In genomic region chr15:24956131-24956838, GRCh38 we compare ENCODE assay signal across 8 cellular contexts. TPM values are rescaled to one million over a fixed set of nuclear protein-coding genes. Genes with fewer than 3 reads are reported as not detected.
A peak's percentile ranks its signal among the peaks of the same experiment; 100 is the strongest.
DNase-seq lines count a peak whose midpoint lies in the region; ATAC-seq and TF ChIP-seq lines count a peak whose summit lies in the region.

No MANE protein-coding gene starts in this region.

- H3K4me1 ChIP-seq in CD4-positive, CD25-positive, alpha-beta regulatory T cell (ENCODE audit: control insufficient read depth, insufficient read depth, low read length, poor library complexity, severe bottlenecking) = peaks cover 5% of the 10 kb centered on the region
- peaks cover 0 to 3% of the 10 kb centered on the region in 2 experiments for H3K4me1 ChIP-seq in neutrophil (ENCODE audit: control insufficient read depth in 1 of 2, insufficient read depth in 1 of 2, low read depth in 1 of 2, low read length in 1 of 2)

- H3K36me3 ChIP-seq in CD4-positive, CD25-positive, alpha-beta regulatory T cell (ENCODE audit: control insufficient read depth, insufficient read depth, low read length) = no peaks in the 10 kb centered on the region
- no peaks in the 10 kb centered on the region for H3K36me3 ChIP-seq in neutrophil

- H3K9me3 Mint-ChIP-seq in CD4-positive, CD25-positive, alpha-beta regulatory T cell = peaks cover 0 to 19% (median 4%) of the 10 kb centered on the region in 7 donors

- peaks cover 3 to 13% of the 10 kb centered on the region in 2 experiments for H3K9me3 ChIP-seq in CD4-positive, CD25-positive, alpha-beta regulatory T cell (ENCODE audit: control insufficient read depth in 2 of 2, low read length in 2 of 2)
- no peaks in the 10 kb centered on the region for H3K9me3 ChIP-seq in neutrophil

- H3K27ac ChIP-seq in CD4-positive, CD25-positive, alpha-beta regulatory T cell (ENCODE audit: insufficient read depth, low read length, poor library complexity, severe bottlenecking) = peak overlapping the region; percentile 81
- no peak overlapping the region for H3K27ac ChIP-seq in neutrophil

- H3K36me3 Mint-ChIP-seq in CD4-positive, CD25-positive, alpha-beta regulatory T cell = peaks cover 16% of the 10 kb centered on the region

- peaks cover 5 to 31% (median 11%) of the 10 kb centered on the region in 4 donors for H3K4me1 Mint-ChIP-seq in CD4-positive, CD25-positive, alpha-beta regulatory T cell

- peak overlapping the region; percentile 97 for H3K4me3 ChIP-seq in CD4-positive, CD25-positive, alpha-beta regulatory T cell (ENCODE audit: low read depth, low read length)
- H3K4me3 ChIP-seq in neutrophil (ENCODE audit: low read depth in 1 of 2, low read length in 1 of 2) = peak overlapping the region; percentile 32 to 54

- no peaks in the 10 kb centered on the region for H3K27me3 ChIP-seq in CD4-positive, CD25-positive, alpha-beta regulatory T cell (ENCODE audit: control insufficient read depth, insufficient read depth, low read length)
- peaks cover 46% of the 10 kb centered on the region for H3K27me3 ChIP-seq in neutrophil

- H3K27me3 Mint-ChIP-seq in CD4-positive, CD25-positive, alpha-beta regulatory T cell = no peaks in the 10 kb centered on the region

- H3K4me3 Mint-ChIP-seq in CD4-positive, CD25-positive, alpha-beta regulatory T cell = peak overlapping the region; percentile 93 to 98 (median 96)

- DNase-seq in CD4-positive, CD25-positive, alpha-beta regulatory T cell = peak; percentile 64 to 79 (median 68)
- DNase-seq in HPDE6-E6E7 (ENCODE audit: extremely low spot score) (peak; percentile 32), RPMI7951 (ENCODE audit: low read depth) (peak; percentile 62), foreskin melanocyte (peak; percentile 25), superior temporal gyrus (ENCODE audit: extremely low spot score) (peak; percentile 83)
- DNase-seq in activated naive CD4-positive, alpha-beta T cell (lab: John Stamatoyannopoulos, UW) = peak in 3 of 4 experiments; percentile 29 to 65 (median 62)

- peak; percentile 75 to 78 for ATAC-seq in CD4-positive, CD25-positive, alpha-beta regulatory T cell (ENCODE audit: low read depth in 2 of 2)
- peak; percentile 69 for ATAC-seq in GM19452 (IDR thresholded peaks at IDR 0.05; ENCODE audit: unreplicated experiment)

- H3K27ac Mint-ChIP-seq in CD4-positive, CD25-positive, alpha-beta regulatory T cell = peak overlapping the region; percentile 97 to 98 (median 98)

- no peak for TF ChIP-seq CTCF in neutrophil (IDR thresholded peaks at IDR 0.05)

RNA-seq across cellular contexts. Expression of gene SNRPN, which starts 1.5 kb away (rescaled TPM):
- total RNA-seq in CD4-positive, CD25-positive, alpha-beta regulatory T cell = 92.9 TPM
- polyA plus RNA-seq in CD4-positive, CD25-positive, alpha-beta regulatory T cell = 100 to 1,000 TPM; 356 to 388 (median 371) TPM
- total RNA-seq in RPMI7951 (2014; rRNA removed; shearing (Covaris generic)) = 79.4 and 81.6 TPM in 2 replicates

RNA-seq across cellular contexts. Expression of gene SNURF, which starts 1.5 kb away (rescaled TPM):
- 28.4 TPM for total RNA-seq in CD4-positive, CD25-positive, alpha-beta regulatory T cell
- 10 to 100 TPM; 19.6 to 38.1 (median 33.1) TPM for polyA plus RNA-seq in CD4-positive, CD25-positive, alpha-beta regulatory T cell
- total RNA-seq in RPMI7951 (2014; rRNA removed; shearing (Covaris generic)) = 9.8 and 13.6 TPM in 2 replicates

Comparison
In these comparisons a context has a peak if more than half of its experiments do, and no peak if none do; other contexts are left out.
1. DNase-seq: peak in every context shown above with its lines; median percentile 83 in superior temporal gyrus; 68 in CD4-positive, CD25-positive, alpha-beta regulatory T cell; 62 in RPMI7951; 62 in activated naive CD4-positive, alpha-beta T cell; 32 in HPDE6-E6E7; 25 in foreskin melanocyte.